10 cellular contexts compared by ENCODE assay signal in genomic region chr3:23161896-23162570, GRCh38. TPM values are rescaled to one million over a fixed set of nuclear protein-coding genes. Genes with fewer than 3 reads are reported as not detected.
DNase-seq lines count a peak whose midpoint lies in the region; ATAC-seq, FAIRE-seq and TF ChIP-seq lines count a peak whose summit lies in the region.
"Had no signal": no experiment of that assay in that cellular context is flagged by ENCODE, and none has a peak within 500 bp of the region (broad histone marks: within the 10 kb centered on the region; RNA-seq: fewer than 3 reads in every experiment).

No MANE protein-coding gene starts in this region.

- FAIRE-seq in frontal cortex (lab: Jason Lieb, UNC): no peak
- FAIRE-seq: H1 had no signal

- H3K27ac Mint-ChIP-seq in HFFc6 (no peak overlapping the region), naive B cell (peak overlapping the region in 1 of 6 donors; percentile 62)

- TF ChIP-seq CTCF in HFFc6 (IDR thresholded peaks at IDR 0.05) (no peak), upper lobe of right lung (IDR thresholded peaks at IDR 0.05) (no peak)

- no peaks in the 10 kb centered on the region for H3K27me3 ChIP-seq in upper lobe of right lung

- no peak overlapping the region for H3K4me3 ChIP-seq in upper lobe of right lung

- peak; percentile 63 for ATAC-seq in GM18873 (IDR thresholded peaks at IDR 0.05; ENCODE audit: low FRiP score, unreplicated experiment)
- ATAC-seq in HG03571 (IDR thresholded peaks at IDR 0.05; ENCODE audit: unreplicated experiment): peak; percentile 42
- peak; percentile 11 to 24 for ATAC-seq in naive B cell (ENCODE audit: low read depth in 2 of 2)
- no peak for ATAC-seq in upper lobe of right lung

- peaks cover 6% of the 10 kb centered on the region for H3K4me1 ChIP-seq in upper lobe of right lung

- no peak overlapping the region for H3K27ac ChIP-seq in upper lobe of right lung
- H3K27ac ChIP-seq: epithelial cell of prostate had no signal

- H3K36me3 ChIP-seq in upper lobe of right lung: no peaks in the 10 kb centered on the region

- DNase-seq in HFFc6 (peak; percentile 19), naive B cell (no peak), midbrain (lab: John Stamatoyannopoulos, UW) (no peak), upper lobe of right lung (no peak), frontal cortex (ENCODE audit: low spot score in 2 of 2) (no peak), mucosa of gallbladder (ENCODE audit: low spot score) (no peak)

- intact Hi-C loops in upper lobe of right lung (cut with DNase I): no loop called here

- H3K27me3 Mint-ChIP-seq in HFFc6 (ENCODE audit: insufficient read depth) (no peaks in the 10 kb centered on the region; the same call in 1 of the 2 replicates), naive B cell (no peaks in the 10 kb centered on the region)

- H3K4me3 Mint-ChIP-seq in HFFc6 (no peak overlapping the region), naive B cell (peak overlapping the region in 3 of 8 donors; percentile 35 to 50 (median 48))

- H3K4me1 Mint-ChIP-seq in HFFc6 (ENCODE audit: low read depth): peaks cover 36% of the 10 kb centered on the region
- peaks cover 13 to 24% (median 21%) of the 10 kb centered on the region in 3 donors for H3K4me1 Mint-ChIP-seq in naive B cell

- H3K9me3 Mint-ChIP-seq in HFFc6 (no peaks in the 10 kb centered on the region), naive B cell (peaks cover 0 to 5% (median 2%) of the 10 kb centered on the region in 7 donors)

- no peaks in the 10 kb centered on the region for H3K9me3 ChIP-seq in upper lobe of right lung

- H3K36me3 Mint-ChIP-seq in HFFc6 (ENCODE audit: low read depth): no peaks in the 10 kb centered on the region
- H3K36me3 Mint-ChIP-seq in naive B cell: no peaks in the 10 kb centered on the region

RNA-seq across cellular contexts. Expression of gene UBE2E2, which starts 41.1 kb away (rescaled TPM):
- total RNA-seq in HFFc6 (2021; fragmentation: NEBNext Ultra II Directional; extraction: Animal tissue kit (Norgen Biotek cat#: 25700)): 10 to 100 TPM; 38.2 to 53.0 (median 47.2) TPM
- 100 to 1,000 TPM; 101 to 162 (median 121) TPM for polyA plus RNA-seq in naive B cell (ENCODE audit: low read depth in 6 of 6)
- total RNA-seq in upper lobe of right lung (45.9 TPM), frontal cortex (54.2 TPM), mucosa of gallbladder (45.1 TPM)
